9 cellular contexts compared by ENCODE assay signal in the genomic region with DNA sequence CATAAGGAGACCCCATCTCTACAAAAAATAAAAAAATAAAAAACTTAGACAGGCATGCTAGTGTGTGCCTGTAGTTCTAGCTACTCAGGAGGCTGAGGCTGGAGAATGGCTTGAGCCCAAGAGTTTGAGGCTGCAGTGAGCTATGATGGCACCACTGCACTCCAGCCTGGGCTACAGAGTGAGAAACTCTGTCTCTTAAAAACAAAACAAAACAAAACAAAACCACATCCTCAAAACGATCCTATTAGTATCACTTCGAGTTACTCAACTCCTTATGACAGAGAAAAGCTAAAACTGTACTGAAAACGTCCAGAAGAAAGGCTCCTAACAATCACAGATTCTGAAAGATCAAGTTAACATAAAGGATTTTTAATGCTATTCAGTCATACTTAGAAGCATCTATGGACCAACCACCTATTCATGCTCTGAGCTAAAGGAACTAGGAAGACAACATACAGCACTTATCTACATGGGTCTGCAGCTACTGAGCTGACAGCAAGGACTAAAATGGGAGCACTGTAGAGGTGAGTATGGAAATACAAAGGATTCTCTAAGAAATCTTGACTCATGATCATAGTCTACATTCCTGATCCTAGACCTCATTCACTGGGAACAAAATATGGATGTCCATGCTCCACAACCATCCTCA.
DNase-seq lines count a peak whose midpoint lies in the region; ATAC-seq, FAIRE-seq and TF ChIP-seq lines count a peak whose summit lies in the region.
"Had no signal": no experiment of that assay in that cellular context is flagged by ENCODE, and none has a peak within 500 bp of the region (broad histone marks: within the 10 kb centered on the region; RNA-seq: fewer than 3 reads in every experiment).

No MANE protein-coding gene starts in this region.

- no peaks in the 10 kb centered on the region for H3K4me1 ChIP-seq in astrocyte (ENCODE audit: insufficient read depth, low read length)

- H2AFZ ChIP-seq in astrocyte (ENCODE audit: low read depth, low read length): no peak overlapping the region

- H3K4me3 Mint-ChIP-seq in astrocyte (ENCODE audit: unreplicated experiment): no peak overlapping the region

- H3K27ac Mint-ChIP-seq in astrocyte (ENCODE audit: unreplicated experiment): no peak overlapping the region

- H3K4me3 ChIP-seq in astrocyte (ENCODE audit: insufficient read depth, low read depth, low read length): no peak overlapping the region

- intact Hi-C loops in head of caudate nucleus (cut with DNase I): no loop called here

- peak; percentile 54 for FAIRE-seq in astrocyte (lab: Jason Lieb, UNC)
- FAIRE-seq: bronchial epithelial cell had no signal

- TF ChIP-seq CTCF in GM10248 (IDR thresholded peaks at IDR 0.05; ENCODE audit: control extremely low read depth, extremely low read depth, low read depth, missing control alignments) (no peak), astrocyte (IDR thresholded peaks at IDR 0.05; ENCODE audit: insufficient read depth, low read depth, low read length) (no peak)

- H3K9me3 ChIP-seq in astrocyte (ENCODE audit: insufficient read depth, low read depth, low read length): no peaks in the 10 kb centered on the region

- H4K20me1 ChIP-seq in astrocyte (ENCODE audit: insufficient read depth, low read length): no peaks in the 10 kb centered on the region

- H3K4me1 Mint-ChIP-seq in astrocyte (ENCODE audit: low read depth, unreplicated experiment): peaks cover 6% of the 10 kb centered on the region

- H3K4me2 ChIP-seq in astrocyte (ENCODE audit: low read length): no peak overlapping the region

- no peaks in the 10 kb centered on the region for H3K27me3 ChIP-seq in astrocyte (ENCODE audit: insufficient read depth, low read length)

- no peak overlapping the region for H3K27ac ChIP-seq in astrocyte (ENCODE audit: low read depth, low read length)

- peak; percentile 81 for ATAC-seq in GM19463 (IDR thresholded peaks at IDR 0.05; ENCODE audit: unreplicated experiment)
- peak; percentile 93 for ATAC-seq in HG03139 (IDR thresholded peaks at IDR 0.05; ENCODE audit: unreplicated experiment)

- no peaks in the 10 kb centered on the region for H3K27me3 Mint-ChIP-seq in astrocyte (ENCODE audit: low read depth, unreplicated experiment)

- POLR2A ChIA-PET in GM10248 (lab: Yijun Ruan, JAX): no interaction called here

- peak; percentile 18 for DNase-seq in GM10248 (ENCODE audit: extremely low spot score)
- DNase-seq in astrocyte (ENCODE audit: low read depth): no peak
- DNase-seq in NCI-H2196 (lab: John Stamatoyannopoulos, UW; ENCODE audit: unreplicated experiment): no peak
- no peak for DNase-seq in head of caudate nucleus
- DNase-seq in LoVo (ENCODE audit: low spot score): no peak
- DNase-seq in NCI-H128 (lab: John Stamatoyannopoulos, UW; ENCODE audit: unreplicated experiment): no peak

- no peaks in the 10 kb centered on the region for H3K36me3 ChIP-seq in astrocyte (ENCODE audit: insufficient read depth, low read length)

- peaks cover 2% of the 10 kb centered on the region for H3K9me3 Mint-ChIP-seq in astrocyte (ENCODE audit: unreplicated experiment)

- peaks cover 7% of the 10 kb centered on the region for H3K36me3 Mint-ChIP-seq in astrocyte (ENCODE audit: low read depth, unreplicated experiment)

- H3K9ac ChIP-seq in astrocyte (ENCODE audit: low read length): no peak overlapping the region

- no peaks in the 10 kb centered on the region for H3K79me2 ChIP-seq in astrocyte (ENCODE audit: insufficient read depth, low read length)

- CTCF ChIA-PET in GM10248 (lab: Yijun Ruan, JAX): interaction anchor here (0.8 to 3.3 kb wide), 5 partner anchors 11 to 408 kb away, joined by 3 to 15 read pairs (median 3); no protein-coding TSS in a partner anchor
